In genomic region chr1:53057134-53057533, GRCh38 we compare ENCODE assay signal across 25 cellular contexts. TPM values are rescaled to one million over a fixed set of nuclear protein-coding genes. Genes with fewer than 3 reads are reported as not detected.
DNase-seq lines count a peak whose midpoint lies in the region; ATAC-seq lines count a peak whose summit lies in the region.
"Had no signal": no experiment of that assay in that cellular context is flagged by ENCODE, and none has a peak within 500 bp of the region (broad histone marks: within the 10 kb centered on the region; RNA-seq: fewer than 3 reads in every experiment).

No MANE protein-coding gene starts in this region.

- WGBS in aorta, 2 donors = 4 to 20% methylated on average over 2 of the region's 2 CpGs

- no peaks in the 10 kb centered on the region for H3K4me1 ChIP-seq in aorta (ENCODE audit: control insufficient read depth in 1 of 2, insufficient read depth in 2 of 2, low read length in 2 of 2)
- H3K4me1 ChIP-seq: gastrocnemius medialis had no signal

- no peak overlapping the region for H3K4me3 ChIP-seq in aorta (ENCODE audit: low read length in 2 of 2)
- H3K4me3 ChIP-seq: gastrocnemius medialis, GM12878, PC-9, right lobe of liver, SJSA1 had no signal

- intact Hi-C loops in Right ventricle myocardium inferior (cut with DNase I) = no loop called here
- intact Hi-C loops in cardiac septum (cut with DNase I) = no loop called here
- intact Hi-C loops in left ventricle myocardium superior (cut with micrococcal nuclease) = no loop called here
- intact Hi-C loops in aorta (cut with DNase I) = no loop called here

- H3K27me3 ChIP-seq in aorta (ENCODE audit: control insufficient read depth in 1 of 2, insufficient read depth in 2 of 2, low read length in 1 of 2) = no peaks in the 10 kb centered on the region
- H3K27me3 ChIP-seq: SJSA1 had no signal

- peaks cover 2% of the 10 kb centered on the region in 2 donors for H3K36me3 ChIP-seq in aorta (ENCODE audit: control insufficient read depth in 1 of 2, insufficient read depth in 2 of 2, low read length in 1 of 2)
- H3K36me3 ChIP-seq: WERI-Rb-1 had no signal

- no peak for DNase-seq in Right ventricle myocardium inferior (ENCODE audit: missing footprints)
- no peak for DNase-seq in cardiac septum (ENCODE audit: low spot score)
- peak; percentile 88 for DNase-seq in amniotic epithelial cell (ENCODE audit: low read depth)
- no peak for DNase-seq in left ventricle myocardium superior
- DNase-seq in aorta = no peak
- no peak for DNase-seq in T1000 (lab: John Stamatoyannopoulos, UW)
- DNase-seq in activated naive CD4-positive, alpha-beta T cell (lab: John Stamatoyannopoulos, UW) = no peak
- DNase-seq in cerebellar cortex (ENCODE audit: low spot score) = no peak
- DNase-seq: activated CD8-positive, alpha-beta memory T cell treated with anti-CD3 and anti-CD28 coated beads, Interleukin-2, amount 50 U/mL, for 4 hours; activated effector memory CD4-positive, alpha-beta T cell treated with anti-CD3 and anti-CD28 coated beads, Interleukin-2, amount 50 U/mL, for 16 hours; dermis blood vessel endothelial cell; gastrocnemius medialis; GDM1; Karpas-422; kidney; NCI-H1092; NCI-H2107; PC-9; right lobe of liver; T-helper 2 cell; WERI-Rb-1 had no signal

- no peaks in the 10 kb centered on the region for H3K9me3 ChIP-seq in aorta (ENCODE audit: control insufficient read depth, low read length)
- H3K9me3 ChIP-seq: gastrocnemius medialis, right lobe of liver, SJSA1 had no signal

- ATAC-seq in Right ventricle myocardium inferior (peak; percentile 57), left ventricle myocardium superior (peak; percentile 44), aorta (ENCODE audit: low FRiP score) (peak; percentile 23)
- ATAC-seq: GM12878, right lobe of liver had no signal

- H3K27ac ChIP-seq in aorta (ENCODE audit: low read depth in 1 of 2, low read length in 2 of 2) = no peak overlapping the region
- H3K27ac ChIP-seq: C4-2B, PC-9, right lobe of liver, SJSA1, WERI-Rb-1 had no signal

RNA-seq across cellular contexts. Expression of gene PODN, which starts 4.9 kb away (rescaled TPM):
- total RNA-seq in Right ventricle myocardium inferior (35.3 TPM), cardiac septum (19.4 TPM), left ventricle myocardium superior (19.4 TPM), aorta (100 to 1,000 TPM in 1 of 2 donors, 10 to 100 TPM in 1; 54.8 to 152 TPM)
- polyA plus RNA-seq in aorta = 10 to 100 TPM; 14.3 to 52.9 TPM
- total RNA-seq: A172, dermis blood vessel endothelial cell, PC-9 had no signal
- polyA plus RNA-seq: GM12878 had no signal
